ENCODE assay signal across 1 cellular context in genomic region chr1:202644219-202645096, GRCh38.
TF ChIP-seq lines count a peak whose summit lies in the region.

No MANE protein-coding gene starts in this region.

TF ChIP-seq in WTC11, 78 proteins besides CTCF, POLR2A, EP300 and RAD21 (continued from another document):
- no peak for TF ChIP-seq ZNF281 (CRISPR knock-in tag; IDR thresholded peaks at IDR 0.05)
